Comparison of ENCODE assay signal across 8 cellular contexts in the genomic region with DNA sequence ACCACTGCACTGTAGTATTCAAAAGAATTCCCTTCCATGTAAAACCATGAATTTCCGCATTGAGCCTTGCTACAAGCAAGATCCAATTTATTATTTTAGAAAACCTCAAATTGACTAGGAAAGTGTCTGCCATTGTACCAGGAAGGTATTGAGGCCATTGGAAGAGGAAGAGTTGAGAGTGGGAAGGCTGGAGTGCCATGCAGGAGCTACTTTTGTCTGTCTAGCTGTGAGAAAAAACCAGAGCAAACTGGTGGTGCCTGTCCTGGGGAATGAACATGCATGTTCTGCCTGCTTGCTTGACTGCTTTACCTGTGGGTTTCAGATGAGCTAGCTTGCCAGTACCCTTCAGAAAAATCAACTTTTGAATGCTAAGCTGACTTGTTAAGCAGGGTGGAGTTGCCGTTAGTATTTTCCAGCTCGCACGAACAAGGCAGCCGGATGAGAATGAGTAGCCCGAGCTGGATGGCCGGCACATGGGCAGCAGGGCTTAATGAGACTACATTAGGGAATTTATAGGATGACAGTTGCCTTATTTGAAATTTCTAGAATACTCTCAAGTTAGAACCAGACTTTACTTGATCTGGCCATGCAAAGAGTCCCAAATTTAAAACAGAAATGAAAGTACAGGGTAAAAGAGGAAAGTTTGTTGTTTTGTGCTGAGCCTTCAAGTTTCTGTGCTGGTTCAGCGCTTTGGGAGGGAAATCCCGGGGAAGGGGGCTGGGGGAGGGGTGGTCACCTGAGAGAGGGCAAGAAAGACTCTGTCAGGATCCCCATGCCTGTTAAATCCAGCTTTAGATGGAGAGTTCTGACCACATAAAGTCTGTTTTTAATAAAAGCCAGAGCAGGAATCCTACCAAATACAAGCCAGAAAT. TPM values are rescaled to one million over a fixed set of nuclear protein-coding genes. Genes with fewer than 3 reads are reported as not detected.
DNase-seq lines count a peak whose midpoint lies in the region; ATAC-seq and TF ChIP-seq lines count a peak whose summit lies in the region.

No MANE protein-coding gene starts in this region.

- H3K27me3 ChIP-seq in H7 (ENCODE audit: control insufficient read depth, insufficient read depth, low read length) = no peaks in the 10 kb centered on the region

- in situ Hi-C loops in GM13977 (cut with MboI; ENCODE audit: low pct_unique_long_range_greater_than_20kb, low sequenced_read_pairs, unreplicated experiment) = loop anchor here (10.0 to 25.0 kb wide), 3 partner anchors 46 to 386 kb away; no protein-coding TSS in a partner anchor
- in situ Hi-C loops in ACHN (cut with HindIII; ENCODE audit: low pct_ligation_motif_present, low pct_unique_long_range_greater_than_20kb, low sequenced_read_pairs) = no loop called here

- H3K4me3 Mint-ChIP-seq in T-helper 17 cell = peak overlapping the region; percentile 58

- peaks cover 3% of the 10 kb centered on the region for H3K36me3 Mint-ChIP-seq in T-helper 17 cell (ENCODE audit: low read depth)

- peak; percentile 49 for DNase-seq in GM13977 (ENCODE audit: low spot score)
- peak; percentile 52 for DNase-seq in H7
- no peak for DNase-seq in T-helper 17 cell
- peak; percentile 71 for DNase-seq in left kidney (ENCODE audit: low read depth, low spot score)
- DNase-seq in HUDEP-2 (lab: John Stamatoyannopoulos, UW; ENCODE audit: unreplicated experiment in 76 of 76) = no peak
- DNase-seq in activated naive CD4-positive, alpha-beta T cell treated with Interleukin-2 at 50 U/mL for 16 hours = no peak
- no peak for DNase-seq in ACHN
- no peak for DNase-seq in inferior parietal cortex (ENCODE audit: extremely low spot score)

- peak; percentile 22 for ATAC-seq in T-helper 17 cell

- H3K36me3 ChIP-seq in H7 (replicated peaks; ENCODE audit: control insufficient read depth, insufficient read depth, low read length) = no peaks in the 10 kb centered on the region

- peak overlapping the region; percentile 70 for H3K27ac Mint-ChIP-seq in T-helper 17 cell

- no peak overlapping the region for H3K4me3 ChIP-seq in H7 (ENCODE audit: insufficient read depth, low read depth, low read length)

- no peaks in the 10 kb centered on the region for H3K9me3 ChIP-seq in T-helper 17 cell (ENCODE audit: control insufficient read depth, low read length, poor library complexity, severe bottlenecking)

- no peaks in the 10 kb centered on the region for H3K27me3 Mint-ChIP-seq in T-helper 17 cell

- no peak for TF ChIP-seq CTCF in GM13977 (IDR thresholded peaks at IDR 0.05; ENCODE audit: extremely low read depth, insufficient read depth, missing control alignments)

- peaks cover 25% of the 10 kb centered on the region for H3K4me1 Mint-ChIP-seq in T-helper 17 cell

RNA-seq across cellular contexts. Expression of a gene that starts 29.6 kb away (rescaled TPM):
- not detected in 2 replicates for total RNA-seq in H7 (2014; rRNA removed; shearing (Covaris generic))
- not detected for total RNA-seq in T-helper 17 cell

RNA-seq across cellular contexts. Expression of a gene that starts 53.0 kb away (rescaled TPM):
- total RNA-seq in H7 (2014; rRNA removed; shearing (Covaris generic)) = 25.5 and 27.3 TPM in 2 replicates
- 10 to 100 TPM; 21.4 to 24.9 TPM for total RNA-seq in T-helper 17 cell

Comparison
In these comparisons a context has a peak if more than half of its experiments do, and no peak if none do; other contexts are left out.
1. DNase-seq: peak in GM13977 (single experiment), H7 (single experiment) and left kidney (single experiment); none in T-helper 17 cell (0 of 3), HUDEP-2 (0 of 76), activated naive CD4-positive, alpha-beta T cell treated with Interleukin-2 at 50 U/mL for 16 hours (single experiment), ACHN (single experiment) and inferior parietal cortex (single experiment).